In genomic region chr19:42282036-42282762, GRCh38 we compare ENCODE assay signal across 9 cellular contexts. TPM values are rescaled to one million over a fixed set of nuclear protein-coding genes. Genes with fewer than 3 reads are reported as not detected.
A peak's percentile ranks its signal among the peaks of the same experiment; 100 is the strongest.
DNase-seq lines count a peak whose midpoint lies in the region; ATAC-seq and TF ChIP-seq lines count a peak whose summit lies in the region.
"Had no signal": no experiment of that assay in that cellular context is flagged by ENCODE, and none has a peak within 500 bp of the region (broad histone marks: within the 10 kb centered on the region; RNA-seq: fewer than 3 reads in every experiment).

No MANE protein-coding gene starts in this region.

- H2AFZ ChIP-seq in GM23338 = no peak overlapping the region

- TF ChIP-seq CTCF in GM23338 (conservative IDR thresholded peaks at IDR 0.05; ENCODE audit: low read depth in 2 of 2) (no peak), RWPE2 (IDR thresholded peaks at IDR 0.05; ENCODE audit: poor library complexity, severe bottlenecking) (no peak), gastroesophageal sphincter (IDR thresholded peaks at IDR 0.05) (no peak), gastrocnemius medialis (IDR thresholded peaks at IDR 0.05 in 4 of 5, conservative IDR thresholded peaks at IDR 0.05 in 1 of 5) (no peak)

- H3K4me3 Mint-ChIP-seq in GM23338 = peak overlapping the region; percentile 69

- no peak for ATAC-seq in GM23338
- no peak for ATAC-seq in RWPE2 (ENCODE audit: low read depth)
- no peak for ATAC-seq in gastroesophageal sphincter
- ATAC-seq in gastrocnemius medialis = no peak

- peak overlapping the region; percentile 81 for H3K4me2 ChIP-seq in GM23338

- peaks cover 2% of the 10 kb centered on the region for H3K36me3 Mint-ChIP-seq in GM23338 (ENCODE audit: low read depth)

- H3K27me3 ChIP-seq in GM23338 (ENCODE audit: insufficient read depth) (no peaks in the 10 kb centered on the region), RWPE2 (ENCODE audit: insufficient read depth, poor library complexity, severe bottlenecking) (no peaks in the 10 kb centered on the region), gastroesophageal sphincter (no peaks in the 10 kb centered on the region), gastrocnemius medialis (no peaks in the 10 kb centered on the region)

- H3K9me3 ChIP-seq in RWPE2 (ENCODE audit: severe bottlenecking) (no peaks in the 10 kb centered on the region), gastroesophageal sphincter (no peaks in the 10 kb centered on the region), gastrocnemius medialis (no peaks in the 10 kb centered on the region)

- no peaks in the 10 kb centered on the region for H4K20me1 ChIP-seq in GM23338 (replicated peaks; ENCODE audit: insufficient read depth)

- WGBS in gastroesophageal sphincter (ENCODE audit: low coverage in 1 of 2), 2 donors = 10 to 13% methylated on average over 1 to 3 of the region's 5 CpGs

- H3K79me2 ChIP-seq in GM23338 (replicated peaks; ENCODE audit: insufficient read depth) = peaks cover 20% of the 10 kb centered on the region

- H3K9me2 ChIP-seq in GM23338 (ENCODE audit: insufficient read depth) = no peaks in the 10 kb centered on the region

- H3K4me3 ChIP-seq in GM23338 (peak overlapping the region; percentile 96), RWPE2 (ENCODE audit: severe bottlenecking) (no peak overlapping the region), gastroesophageal sphincter (peak overlapping the region in 1 of 2 donors; percentile 93), gastrocnemius medialis (peak overlapping the region in 1 of 4 donors; percentile 90)

- TF ChIP-seq POLR2A in gastroesophageal sphincter (IDR thresholded peaks at IDR 0.05) (no peak), gastrocnemius medialis (IDR thresholded peaks at IDR 0.05) (no peak)

- H3K4me1 Mint-ChIP-seq in GM23338 = peaks cover 43% of the 10 kb centered on the region

- peak overlapping the region; percentile 74 for H3K27ac Mint-ChIP-seq in GM23338

- H3K4me1 ChIP-seq in GM23338 (ENCODE audit: insufficient read depth) = peaks cover 32% of the 10 kb centered on the region
- peaks cover 37% of the 10 kb centered on the region for H3K4me1 ChIP-seq in RWPE2 (ENCODE audit: insufficient read depth, poor library complexity, severe bottlenecking)
- peaks cover 0 to 88% (median 66%) of the 10 kb centered on the region in 3 donors for H3K4me1 ChIP-seq in gastroesophageal sphincter
- peaks cover 70 to 76% of the 10 kb centered on the region in 2 donors for H3K4me1 ChIP-seq in gastrocnemius medialis

- in situ Hi-C loops in gastrocnemius medialis (cut with MboI; ENCODE audit: low sequenced_read_pairs in 4 of 4) = no loop called here

- no peak for TF ChIP-seq EP300 in gastroesophageal sphincter (IDR thresholded peaks at IDR 0.05)

- DNase-seq in GM23338 (ENCODE audit: low spot score) (no peak), RWPE2 (ENCODE audit: low spot score) (no peak), gastrocnemius medialis (no peak), Kasumi-1 (lab: John Stamatoyannopoulos, UW) (no peak), NCI-H82 (lab: John Stamatoyannopoulos, UW) (no peak), SW 1271 (lab: John Stamatoyannopoulos, UW) (no peak), SHP77 (lab: John Stamatoyannopoulos, UW) (no peak)

- H3K27ac ChIP-seq in GM23338 (ENCODE audit: low read depth) (no peak overlapping the region), RWPE2 (ENCODE audit: poor library complexity, severe bottlenecking) (peak overlapping the region; percentile 97), gastroesophageal sphincter (peak overlapping the region; percentile 91 to 99 (median 98)), gastrocnemius medialis (peak overlapping the region; percentile 95 to 97 (median 96))

- no peaks in the 10 kb centered on the region for H3K36me3 ChIP-seq in GM23338 (ENCODE audit: insufficient read depth)
- H3K36me3 ChIP-seq in RWPE2 (ENCODE audit: low read depth) = peaks cover 10% of the 10 kb centered on the region
- H3K36me3 ChIP-seq in gastroesophageal sphincter = peaks cover 0 to 6% of the 10 kb centered on the region in 2 donors
- H3K36me3 ChIP-seq in gastrocnemius medialis = peaks cover 0 to 5% of the 10 kb centered on the region in 2 donors

- peaks cover 23% of the 10 kb centered on the region for H3F3A ChIP-seq in GM23338 (replicated peaks; ENCODE audit: low read depth)

- intact Hi-C loops in gastrocnemius medialis (cut with DNase I; ENCODE audit: low total_unique reads) = no loop called here

- no peaks in the 10 kb centered on the region for H3K9me3 Mint-ChIP-seq in GM23338

- peaks cover 24% of the 10 kb centered on the region for H3K27me3 Mint-ChIP-seq in GM23338 (ENCODE audit: insufficient read depth, low read depth, poor library complexity)

TF ChIP-seq in GM23338, 12 proteins besides CTCF, POLR2A, EP300 and RAD21:
- no peak for TF ChIP-seq JUNB (IDR thresholded peaks at IDR 0.05; ENCODE audit: unreplicated experiment)
- no peak for TF ChIP-seq ETS1 (IDR thresholded peaks at IDR 0.05)
- TF ChIP-seq NANOG (IDR thresholded peaks at IDR 0.05; ENCODE audit: borderline replicate concordance) = no peak
- TF ChIP-seq EZH2 (IDR thresholded peaks at IDR 0.05; ENCODE audit: low read depth, unreplicated experiment) = no peak

RNA-seq across cellular contexts. Expression of gene CIC, which starts 13.1 kb away (rescaled TPM):
- total RNA-seq in GM23338 (2014; rRNA removed; shearing (Covaris generic)) = 31.8 and 42.0 TPM in 2 replicates
- 13.2 and 13.9 TPM in 2 replicates for polyA plus RNA-seq in GM23338 (2016; fragmentation: Nextera tagmentation; extraction: Ambion mirVana)
- total RNA-seq in gastroesophageal sphincter (10 to 100 TPM; 31.4 to 69.4 (median 49.0) TPM), gastrocnemius medialis (10 to 100 TPM; 15.2 to 52.2 (median 41.5) TPM)

RNA-seq across cellular contexts. Expression of gene PRR19, which starts 19.7 kb away (rescaled TPM):
- total RNA-seq in GM23338 (2014; rRNA removed; shearing (Covaris generic)) = 3.6 and 8.1 TPM in 2 replicates
- polyA plus RNA-seq in GM23338 (2016; fragmentation: Nextera tagmentation; extraction: Ambion mirVana) = 4.1 and 5.6 TPM in 2 replicates
- total RNA-seq in gastroesophageal sphincter = under 1 TPM in 1 of 4 donors, not detected in 3; 0.93 TPM
- not detected for total RNA-seq in gastrocnemius medialis

RNA-seq across cellular contexts. Expression of gene PAFAH1B3, which starts 20.2 kb away (rescaled TPM):
- total RNA-seq in GM23338 (2014; rRNA removed; shearing (Covaris generic)) = 139 and 162 TPM in 2 replicates
- polyA plus RNA-seq in GM23338 (2016; fragmentation: Nextera tagmentation; extraction: Ambion mirVana) = 195 and 197 TPM in 2 replicates
- total RNA-seq in gastroesophageal sphincter (10 to 100 TPM in 1 of 4 donors, 1 to 10 TPM in 2, under 1 TPM in 1; 0.93 to 13.6 (median 5.8) TPM), gastrocnemius medialis (10 to 100 TPM in 1 of 4 donors, 1 to 10 TPM in 3; 1.7 to 30.7 (median 5.1) TPM)

RNA-seq across cellular contexts. Expression of gene ERF, which starts 27.3 kb away (rescaled TPM):
- total RNA-seq in GM23338 (2014; rRNA removed; shearing (Covaris generic)) = 49.0 and 49.4 TPM in 2 replicates
- polyA plus RNA-seq in GM23338 (2016; fragmentation: Nextera tagmentation; extraction: Ambion mirVana) = 29.4 and 30.4 TPM in 2 replicates
- total RNA-seq in gastroesophageal sphincter (10 to 100 TPM; 28.4 to 46.4 (median 39.9) TPM), gastrocnemius medialis (10 to 100 TPM; 14.0 to 26.7 (median 14.8) TPM)

RNA-seq across cellular contexts. Expression of gene TMEM145, which starts 30.9 kb away (rescaled TPM):
- 1.3 and 5.4 TPM in 2 replicates for total RNA-seq in GM23338 (2014; rRNA removed; shearing (Covaris generic))
- polyA plus RNA-seq in GM23338 (2016; fragmentation: Nextera tagmentation; extraction: Ambion mirVana) = 1.9 and 2.3 TPM in 2 replicates
- total RNA-seq in gastroesophageal sphincter = under 1 TPM in 1 of 4 donors, not detected in 3; 0.27 TPM
- total RNA-seq in gastrocnemius medialis = under 1 TPM in 1 of 4 donors, not detected in 3; 0.87 TPM
- total RNA-seq: pulmonary artery endothelial cell had no signal
